1 cellular context compared by ENCODE assay signal in genomic region chr4:165583341-165583740, GRCh38.
TF ChIP-seq lines count a peak whose summit lies in the region.

No MANE protein-coding gene starts in this region.

TF ChIP-seq in GM23338, 12 proteins besides CTCF, POLR2A, EP300 and RAD21 (continued from another document):
- TF ChIP-seq ZNF462 (CRISPR knock-in tag; IDR thresholded peaks at IDR 0.05), result no peak
- no peak for TF ChIP-seq EZH2phosphoT487 (IDR thresholded peaks at IDR 0.05; ENCODE audit: unreplicated experiment)
- TF ChIP-seq REST (IDR thresholded peaks at IDR 0.05; ENCODE audit: unreplicated experiment), result no peak
- TF ChIP-seq CREB1 (CRISPR knock-in tag; IDR thresholded peaks at IDR 0.05; ENCODE audit: low read depth), result no peak
- TF ChIP-seq JUNB (IDR thresholded peaks at IDR 0.05; ENCODE audit: unreplicated experiment), result no peak
- no peak for TF ChIP-seq ZNF331 (CRISPR knock-in tag; IDR thresholded peaks at IDR 0.05; ENCODE audit: low read depth)
